10 cellular contexts compared by ENCODE assay signal in the genomic region with DNA sequence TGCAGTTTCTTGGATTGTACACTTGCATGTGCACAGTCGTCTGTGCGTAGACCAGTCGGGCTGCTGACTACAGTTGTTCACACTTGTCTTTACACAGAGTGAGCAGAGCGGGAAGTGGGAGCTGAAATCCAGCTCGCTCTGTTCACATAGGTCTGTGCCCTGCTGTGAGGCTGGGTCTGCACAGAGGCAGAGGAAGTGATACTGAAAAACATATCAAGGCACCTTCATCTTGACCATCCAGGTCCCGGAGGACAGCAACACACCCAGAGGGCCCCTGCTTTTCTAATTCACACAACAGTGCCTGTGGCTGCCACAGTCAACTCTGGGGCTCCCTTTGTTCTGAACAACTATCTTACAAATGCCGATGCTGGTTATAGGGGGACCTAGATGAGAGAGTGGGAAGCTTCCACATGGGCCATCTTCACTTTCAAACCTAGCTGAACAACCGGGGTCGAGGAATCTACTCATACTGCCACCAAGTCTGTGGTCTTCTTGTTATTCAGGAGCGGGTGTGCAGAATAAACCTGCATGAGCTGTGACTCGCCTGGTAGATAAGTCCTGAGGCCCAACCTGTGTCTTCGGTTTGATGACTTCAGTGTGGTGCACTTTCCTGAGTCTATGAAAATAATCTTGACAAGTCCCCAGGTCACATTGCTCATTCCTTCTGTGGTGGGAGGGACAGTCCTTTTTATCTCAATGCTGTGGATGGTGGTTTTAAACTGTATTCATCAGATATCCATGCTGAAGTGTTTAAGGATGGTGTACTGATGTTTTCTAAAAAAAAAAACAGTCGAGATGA. TPM values are rescaled to one million over a fixed set of nuclear protein-coding genes. Genes with fewer than 3 reads are reported as not detected.
DNase-seq lines count a peak whose midpoint lies in the region; ATAC-seq, FAIRE-seq and TF ChIP-seq lines count a peak whose summit lies in the region.
"Had no signal": no experiment of that assay in that cellular context is flagged by ENCODE, and none has a peak within 500 bp of the region (broad histone marks: within the 10 kb centered on the region; RNA-seq: fewer than 3 reads in every experiment).

No MANE protein-coding gene starts in this region.

- no peaks in the 10 kb centered on the region for H3K9me3 ChIP-seq in heart left ventricle

- intact Hi-C loops in heart left ventricle (cut with DNase I) = loop anchor here in 4 of 10 donors (5.0 to 10.0 kb wide), 4 partner anchors 68 to 1038 kb away; partner anchors contain the start of genes ATP9B (in 1 of the 4), RBFA (in 1 of the 4) and SLC66A2 (in 1 of the 4)

- peaks cover 9% of the 10 kb centered on the region for H3K9me3 Mint-ChIP-seq in activated T-helper 17 cell treated with anti-CD3 and anti-CD28 coated beads, Interleukin-2, amount 50 U/mL, for 72 hours

- no peaks in the 10 kb centered on the region for H3K27me3 Mint-ChIP-seq in activated T-helper 17 cell treated with anti-CD3 and anti-CD28 coated beads, Interleukin-2, amount 50 U/mL, for 72 hours

- FAIRE-seq in HTR-8/SVneo (lab: Jason Lieb, UNC) = no peak

- TF ChIP-seq CTCF in heart left ventricle (IDR thresholded peaks at IDR 0.05) = no peak

- H3K27me3 ChIP-seq in heart left ventricle = no peaks in the 10 kb centered on the region

- H3K36me3 Mint-ChIP-seq in activated T-helper 17 cell treated with anti-CD3 and anti-CD28 coated beads, Interleukin-2, amount 50 U/mL, for 72 hours (ENCODE audit: low read depth) = peaks cover 15% of the 10 kb centered on the region

- H3K4me1 ChIP-seq in heart left ventricle = peaks cover 0 to 23% (median 7%) of the 10 kb centered on the region in 12 donors

- peaks cover 34% of the 10 kb centered on the region for H3K4me1 Mint-ChIP-seq in activated T-helper 17 cell treated with anti-CD3 and anti-CD28 coated beads, Interleukin-2, amount 50 U/mL, for 72 hours

- H3K4me3 Mint-ChIP-seq in activated T-helper 17 cell treated with anti-CD3 and anti-CD28 coated beads, Interleukin-2, amount 50 U/mL, for 72 hours = peak overlapping the region; percentile 14

- H3K27ac ChIP-seq in heart left ventricle = no peak overlapping the region

- peak; percentile 57 for ATAC-seq in GM19324 (IDR thresholded peaks at IDR 0.05; ENCODE audit: low FRiP score, unreplicated experiment)
- peak; percentile 47 for ATAC-seq in HG03103 (IDR thresholded peaks at IDR 0.05; ENCODE audit: low read depth, unreplicated experiment)
- ATAC-seq in activated T-helper 17 cell treated with anti-CD3 and anti-CD28 coated beads, Interleukin-2, amount 50 U/mL, for 72 hours (replicated peaks) = peak; percentile 46
- no peak for ATAC-seq in heart left ventricle
- ATAC-seq in GM21825 (IDR thresholded peaks at IDR 0.05; ENCODE audit: unreplicated experiment) = no peak
- ATAC-seq: Panc1 had no signal

- peak overlapping the region; percentile 56 for H3K27ac Mint-ChIP-seq in activated T-helper 17 cell treated with anti-CD3 and anti-CD28 coated beads, Interleukin-2, amount 50 U/mL, for 72 hours

- TF ChIP-seq POLR2A in heart left ventricle (IDR thresholded peaks at IDR 0.05) = no peak

- WGBS in heart left ventricle, 4 donors = 84 to 91% (median 85%) methylated on average over 13 of the region's 13 CpGs

- DNase-seq in ELF-1 (ENCODE audit: low read depth, low spot score) (peak; percentile 20), HTR-8/SVneo (ENCODE audit: insufficient read length, low spot score) (no peak), heart left ventricle (no peak), GM19240 (ENCODE audit: insufficient read length, low spot score) (no peak)
- DNase-seq: DND-41 had no signal

- H3K4me3 ChIP-seq in heart left ventricle = no peak overlapping the region

- no peaks in the 10 kb centered on the region for H3K36me3 ChIP-seq in heart left ventricle

RNA-seq across cellular contexts. Expression of gene ADNP2, which starts 3.5 kb away (rescaled TPM):
- 10 to 100 TPM; 31.8 to 34.9 TPM for total RNA-seq in activated T-helper 17 cell treated with anti-CD3 and anti-CD28 coated beads, Interleukin-2, amount 50 U/mL, for 72 hours
- 10 to 100 TPM in 4 of 9 donors, 1 to 10 TPM in 5; 6.7 to 13.1 (median 8.8) TPM for total RNA-seq in heart left ventricle
- polyA plus RNA-seq in heart left ventricle = 10 to 100 TPM in 1 of 2 donors, 1 to 10 TPM in 1; 3.0 to 12.3 TPM

Comparison
In these comparisons a context has a peak if more than half of its experiments do, and no peak if none do; other contexts are left out.
1. ATAC-seq: peak in GM19324 (single experiment), HG03103 (single experiment) and activated T-helper 17 cell treated with anti-CD3 and anti-CD28 coated beads, Interleukin-2, amount 50 U/mL, for 72 hours (single experiment); none in heart left ventricle (0 of 4) and GM21825 (single experiment).